Comparison of ENCODE assay signal across 18 cellular contexts in genomic region chr10:121326905-121327304, GRCh38.
"Had no signal": no experiment of that assay in that cellular context is flagged by ENCODE, and none has a peak within 500 bp of the region (broad histone marks: within the 10 kb centered on the region; RNA-seq: fewer than 3 reads in every experiment).

No MANE protein-coding gene starts in this region.

- H3K4me3 Mint-ChIP-seq: activated naive CD4-positive, alpha-beta T cell treated with anti-CD3 and anti-CD28 coated beads for 36 hours; activated naive CD8-positive, alpha-beta T cell treated with anti-CD3 and anti-CD28 coated beads, Interleukin-2, amount 10 ng/mL, durations not matched to agents 7 days and 5 days; activated T-cell treated with anti-CD3 and anti-CD28 coated beads, Interleukin-2, amount 50 U/mL, for 4 hours; endodermal cell; natural killer cell; T-helper 1 cell treated with Interleukin-12 subunit alpha and Interleukin-12 subunit beta and Interleukin-4 antibody, amounts not matched to agents 30 μg/mL and 1 μg/mL, for 36 hours; WTC11 had no signal

- DNase-seq: activated effector memory CD4-positive, alpha-beta T cell treated with Interleukin-2 at 50 U/mL for 16 hours; activated naive CD4-positive, alpha-beta T cell treated with anti-CD3 and anti-CD28 coated beads for 36 hours; activated naive CD8-positive, alpha-beta T cell treated with anti-CD3 and anti-CD28 coated beads, Interleukin-2, amount 10 ng/mL, durations not matched to agents 7 days and 5 days; activated T-cell treated with anti-CD3 and anti-CD28 coated beads, Interleukin-2, amount 50 U/mL, for 4 hours; amniotic stem cell; cortex of kidney; endodermal cell; foreskin fibroblast; midbrain; natural killer cell; stimulated activated CD4-positive, alpha-beta T cell treated with anti-CD3 and anti-CD28 coated beads, Interleukin-4, amount 100 ng/mL, for 24 hours; stimulated activated naive CD4-positive, alpha-beta T cell treated with Interleukin-2 at 50 U/mL for 16 hours; T1000 had no signal

- H3K27ac Mint-ChIP-seq: activated naive CD4-positive, alpha-beta T cell treated with anti-CD3 and anti-CD28 coated beads for 36 hours; activated naive CD8-positive, alpha-beta T cell treated with anti-CD3 and anti-CD28 coated beads, Interleukin-2, amount 10 ng/mL, durations not matched to agents 7 days and 5 days; endodermal cell; natural killer cell; progenitor cell of endocrine pancreas; T-helper 1 cell treated with Interleukin-12 subunit alpha and Interleukin-12 subunit beta and Interleukin-4 antibody, amounts not matched to agents 30 μg/mL and 1 μg/mL, for 36 hours; WTC11 had no signal

- H3K9me3 Mint-ChIP-seq: activated naive CD4-positive, alpha-beta T cell treated with anti-CD3 and anti-CD28 coated beads for 36 hours; activated naive CD8-positive, alpha-beta T cell treated with anti-CD3 and anti-CD28 coated beads, Interleukin-2, amount 10 ng/mL, durations not matched to agents 7 days and 5 days; natural killer cell; T-helper 1 cell treated with Interleukin-12 subunit alpha and Interleukin-12 subunit beta and Interleukin-4 antibody, amounts not matched to agents 30 μg/mL and 1 μg/mL, for 36 hours had no signal

- ATAC-seq: activated T-cell treated with anti-CD3 and anti-CD28 coated beads, Interleukin-2, amount 50 U/mL, for 4 hours; left lobe of liver; natural killer cell; WTC11 had no signal

- H3K36me3 ChIP-seq: thoracic aorta had no signal

- H3K27ac ChIP-seq: thoracic aorta had no signal

- H3K36me3 Mint-ChIP-seq: activated naive CD8-positive, alpha-beta T cell treated with anti-CD3 and anti-CD28 coated beads, Interleukin-2, amount 10 ng/mL, durations not matched to agents 7 days and 5 days; natural killer cell had no signal

- H3K27me3 Mint-ChIP-seq: activated naive CD8-positive, alpha-beta T cell treated with anti-CD3 and anti-CD28 coated beads, Interleukin-2, amount 10 ng/mL, durations not matched to agents 7 days and 5 days; progenitor cell of endocrine pancreas had no signal

- H3K4me1 Mint-ChIP-seq: activated naive CD8-positive, alpha-beta T cell treated with anti-CD3 and anti-CD28 coated beads, Interleukin-2, amount 10 ng/mL, durations not matched to agents 7 days and 5 days; natural killer cell had no signal

- H3K9me3 ChIP-seq: thoracic aorta had no signal

- H3K4me3 ChIP-seq: thoracic aorta had no signal
